2 cellular contexts compared by ENCODE assay signal in the genomic region with DNA sequence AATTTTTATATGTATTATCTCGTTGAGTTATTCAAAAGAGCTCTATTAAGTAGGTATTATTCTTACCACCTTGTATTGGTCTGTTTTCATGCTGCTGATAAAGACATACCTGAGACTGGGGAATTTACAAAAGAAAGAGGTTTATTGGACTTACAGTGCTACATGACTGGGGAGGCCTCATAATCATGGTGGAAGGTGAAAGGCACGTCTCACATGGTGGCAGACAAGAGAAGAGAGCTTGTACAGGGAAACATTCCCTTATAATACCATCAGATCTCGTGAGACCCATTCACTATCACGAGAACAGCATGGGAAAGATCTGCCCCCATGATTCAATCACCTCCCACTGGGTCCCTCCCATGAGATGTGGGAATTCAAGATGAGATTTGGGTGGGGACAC.
TF ChIP-seq lines count a peak whose summit lies in the region.

No MANE protein-coding gene starts in this region.

TF ChIP-seq in HEK293, 187 proteins besides CTCF, POLR2A, EP300 and RAD21:
- peak; percentile 82 for TF ChIP-seq SETDB1 (IDR thresholded peaks at IDR 0.05; ENCODE audit: insufficient read length, low read length)
TF ChIP-seq in HEK293: peak in this region for 1; not testable (repeated sequence) for 186.

TF ChIP-seq in K562, 482 proteins besides CTCF, POLR2A, EP300 and RAD21:
- TF ChIP-seq, protein P1, sequence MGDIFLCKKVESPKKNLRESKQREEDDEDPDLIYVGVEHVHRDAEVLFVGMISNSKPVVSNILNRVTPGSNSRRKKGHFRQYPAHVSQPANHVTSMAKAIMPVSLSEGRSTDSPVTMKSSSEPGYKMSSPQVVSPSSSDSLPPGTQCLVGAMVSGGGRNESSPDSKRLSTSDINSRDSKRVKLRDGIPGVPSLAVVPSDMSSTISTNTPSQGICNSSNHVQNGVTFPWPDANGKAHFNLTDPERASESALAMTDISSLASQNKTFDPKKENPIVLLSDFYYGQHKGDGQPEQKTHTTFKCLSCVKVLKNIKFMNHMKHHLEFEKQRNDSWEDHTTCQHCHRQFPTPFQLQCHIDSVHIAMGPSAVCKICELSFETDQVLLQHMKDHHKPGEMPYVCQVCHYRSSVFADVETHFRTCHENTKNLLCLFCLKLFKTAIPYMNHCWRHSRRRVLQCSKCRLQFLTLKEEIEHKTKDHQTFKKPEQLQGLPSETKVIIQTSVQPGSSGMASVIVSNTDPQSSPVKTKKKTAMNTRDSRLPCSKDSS (IDR thresholded peaks at IDR 0.05; ENCODE audit: low read depth, partially characterized antibody), result peak; percentile 49
- 0 out of 2 replicates have a peak, but pooled peaks have one; percentile 20 for TF ChIP-seq CC2D1A (IDR thresholded peaks at IDR 0.05)
- TF ChIP-seq TRIM28 (IDR thresholded peaks at IDR 0.05), result peak; percentile 61; the same call in 1 of the 2 replicates
- peak; percentile 61; the same call in 1 of the 2 replicates for TF ChIP-seq CHD2 (IDR thresholded peaks at IDR 0.05; ENCODE audit: low read depth, low read length)
- 0 out of 4 replicates have a peak, but pooled peaks of 1 of the 2 experiments have one; percentile 12 for TF ChIP-seq TRIM24 (IDR thresholded peaks at IDR 0.05)
